In the genomic region with DNA sequence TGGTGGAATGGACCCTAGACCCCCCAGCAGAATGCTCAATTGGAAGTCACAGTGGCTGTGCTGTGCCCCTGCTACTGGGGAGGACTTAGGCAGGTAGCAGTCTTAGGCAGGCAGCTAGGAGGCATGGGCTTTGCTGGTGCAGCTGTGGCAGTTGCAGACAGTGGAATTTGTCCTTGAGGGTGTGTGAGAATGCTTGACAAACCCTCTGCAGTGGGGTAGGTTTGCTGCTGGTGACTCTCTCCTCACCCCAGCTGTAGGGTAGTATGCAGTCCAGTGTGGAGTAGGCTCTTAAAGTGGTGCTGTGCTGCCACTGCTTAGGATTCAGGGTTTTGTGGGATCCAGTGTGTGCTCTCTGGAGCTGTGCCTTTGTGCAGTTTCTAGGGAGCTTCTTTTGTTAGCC, we compare ENCODE assay signal across 1 cellular context.
TF ChIP-seq lines count a peak whose summit lies in the region.

No MANE protein-coding gene starts in this region.

TF ChIP-seq in IMR-90, 13 proteins besides CTCF, POLR2A, EP300 and RAD21:
- TF ChIP-seq MAZ (IDR thresholded peaks at IDR 0.05; ENCODE audit: borderline replicate concordance, low read depth, low read length) (no peak), MAFK (IDR thresholded peaks at IDR 0.05; ENCODE audit: low read depth, low read length) (no peak), RFX5 (IDR thresholded peaks at IDR 0.05; ENCODE audit: low read depth, low read length) (no peak), BHLHE40 (IDR thresholded peaks at IDR 0.05; ENCODE audit: low read depth, low read length) (no peak), RCOR1 (IDR thresholded peaks at IDR 0.05; ENCODE audit: insufficient replicate concordance, low read length) (no peak), NFE2L2 (IDR thresholded peaks at IDR 0.05; ENCODE audit: low read depth, low read length) (no peak), FOS (IDR thresholded peaks at IDR 0.05; ENCODE audit: low read depth, low read length) (no peak), CHD1 (IDR thresholded peaks at IDR 0.05; ENCODE audit: low read depth, low read length) (no peak), CEBPB (IDR thresholded peaks at IDR 0.05; ENCODE audit: low read depth, low read length) (no peak), MXI1 (IDR thresholded peaks at IDR 0.05; ENCODE audit: borderline replicate concordance, low read depth, low read length) (no peak), SMC3 (IDR thresholded peaks at IDR 0.05; ENCODE audit: low read depth, low read length) (no peak)
- TF ChIP-seq, protein P1, sequence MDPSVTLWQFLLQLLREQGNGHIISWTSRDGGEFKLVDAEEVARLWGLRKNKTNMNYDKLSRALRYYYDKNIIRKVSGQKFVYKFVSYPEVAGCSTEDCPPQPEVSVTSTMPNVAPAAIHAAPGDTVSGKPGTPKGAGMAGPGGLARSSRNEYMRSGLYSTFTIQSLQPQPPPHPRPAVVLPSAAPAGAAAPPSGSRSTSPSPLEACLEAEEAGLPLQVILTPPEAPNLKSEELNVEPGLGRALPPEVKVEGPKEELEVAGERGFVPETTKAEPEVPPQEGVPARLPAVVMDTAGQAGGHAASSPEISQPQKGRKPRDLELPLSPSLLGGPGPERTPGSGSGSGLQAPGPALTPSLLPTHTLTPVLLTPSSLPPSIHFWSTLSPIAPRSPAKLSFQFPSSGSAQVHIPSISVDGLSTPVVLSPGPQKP (IDR thresholded peaks at IDR 0.05; ENCODE audit: borderline replicate concordance, low read depth, low read length), result no peak
- TF ChIP-seq, protein P2, sequence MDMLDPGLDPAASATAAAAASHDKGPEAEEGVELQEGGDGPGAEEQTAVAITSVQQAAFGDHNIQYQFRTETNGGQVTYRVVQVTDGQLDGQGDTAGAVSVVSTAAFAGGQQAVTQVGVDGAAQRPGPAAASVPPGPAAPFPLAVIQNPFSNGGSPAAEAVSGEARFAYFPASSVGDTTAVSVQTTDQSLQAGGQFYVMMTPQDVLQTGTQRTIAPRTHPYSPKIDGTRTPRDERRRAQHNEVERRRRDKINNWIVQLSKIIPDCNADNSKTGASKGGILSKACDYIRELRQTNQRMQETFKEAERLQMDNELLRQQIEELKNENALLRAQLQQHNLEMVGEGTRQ (IDR thresholded peaks at IDR 0.05; ENCODE audit: low read depth, low read length), result no peak
